ENCODE assay signal across 8 cellular contexts in the genomic region with DNA sequence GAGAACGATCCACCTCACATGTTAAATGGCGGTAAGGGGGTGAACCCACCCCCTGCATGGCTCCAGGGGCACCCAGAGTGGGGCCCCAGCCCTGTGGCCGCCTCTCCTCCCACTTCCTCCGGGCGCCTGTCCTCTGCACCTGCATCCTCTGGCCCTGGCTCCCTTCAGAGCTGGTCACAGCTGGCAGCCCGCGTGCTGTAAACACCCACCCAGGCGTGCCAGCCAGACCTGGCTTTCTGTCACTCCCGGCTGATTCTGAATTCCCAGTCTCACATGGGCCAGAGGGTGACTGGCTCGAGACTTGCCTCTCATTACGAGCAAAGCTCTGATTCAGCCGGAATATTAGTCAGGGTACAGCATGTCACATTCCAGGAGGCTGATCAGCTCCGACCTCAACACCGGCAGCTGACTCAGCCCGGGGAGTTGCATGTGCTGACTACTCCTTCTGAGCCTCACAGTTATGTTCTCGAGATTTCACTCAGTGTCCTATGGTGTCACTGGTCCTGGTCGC.
DNase-seq lines count a peak whose midpoint lies in the region; ATAC-seq and TF ChIP-seq lines count a peak whose summit lies in the region.

No MANE protein-coding gene starts in this region.

- peak; percentile 45 for DNase-seq in A673 (ENCODE audit: low spot score)
- peak; percentile 48 for DNase-seq in SK-MEL-5 (ENCODE audit: low read depth, low spot score)
- peak; percentile 97 for DNase-seq in mesenchymal stem cell
- peak; percentile 99 for DNase-seq in stromal cell of bone marrow (ENCODE audit: low read depth)
- DNase-seq in activated gamma-delta T cell treated with Interleukin-2 at 50 U/mL for 16 hours = no peak

- H4K91ac ChIP-seq in mesenchymal stem cell (ENCODE audit: low read length) = peak overlapping the region; percentile 31

- H3K9me3 ChIP-seq in A673 (ENCODE audit: low read depth, low read length, poor library complexity, severe bottlenecking) (peaks cover 12% of the 10 kb centered on the region), mesenchymal stem cell (ENCODE audit: control insufficient read depth, low read length) (peaks cover 12% of the 10 kb centered on the region)

- BruUV-seq in A673 (replicated peaks; lab: Mats Ljungman, UMichigan) = no TSS peak

- H3K4me3 ChIP-seq in A673 (ENCODE audit: low read depth, low read length, poor library complexity, severe bottlenecking) (no peak overlapping the region), mesenchymal stem cell (ENCODE audit: insufficient read depth in 1 of 2, low read depth in 1 of 2, low read length in 2 of 2) (no peak overlapping the region)

- H3K36me3 ChIP-seq in A673 (ENCODE audit: insufficient read depth, low read length, poor library complexity, severe bottlenecking) (no peaks in the 10 kb centered on the region), mesenchymal stem cell (ENCODE audit: control insufficient read depth in 1 of 2, insufficient read depth in 2 of 2, low read depth in 1 of 2, low read length in 2 of 2) (peaks cover 0 to 3% of the 10 kb centered on the region in 2 experiments)

- peak overlapping the region; percentile 10 for H2BK5ac ChIP-seq in mesenchymal stem cell (ENCODE audit: low read depth, low read length, poor library complexity, severe bottlenecking)

- H2BK15ac ChIP-seq in mesenchymal stem cell (ENCODE audit: low read depth, poor library complexity, severe bottlenecking) = peak overlapping the region; percentile 50

- TF ChIP-seq CTCF in A673 (conservative IDR thresholded peaks at IDR 0.05; ENCODE audit: low read depth, low read length) = no peak

- H3K27me3 Mint-ChIP-seq in dendritic cell treated with granulocyte-macrophage colony-stimulating factor and Interleukin-4, amounts not matched to agents 40 ng/mL and 50 ng/mL, for 4 days = no peaks in the 10 kb centered on the region

- H3K18ac ChIP-seq in mesenchymal stem cell (ENCODE audit: low read depth in 1 of 2, low read length in 2 of 2) = peak overlapping the region in 1 of 2 experiments; percentile 86

- 18% methylated on average over 17 of the region's 17 CpGs for WGBS in mesenchymal stem cell

- no peak overlapping the region for H4K8ac ChIP-seq in mesenchymal stem cell (ENCODE audit: low read length)

- H3K79me1 ChIP-seq in mesenchymal stem cell (replicated peaks; ENCODE audit: low read length, poor library complexity, severe bottlenecking) = no peaks in the 10 kb centered on the region

- H3K27me3 ChIP-seq in A673 (replicated peaks; ENCODE audit: insufficient read depth, low read depth, low read length, poor library complexity) (no peaks in the 10 kb centered on the region), mesenchymal stem cell (ENCODE audit: control insufficient read depth in 1 of 2, insufficient read depth in 1 of 2, low read length in 2 of 2) (peaks cover 0 to 6% of the 10 kb centered on the region in 2 experiments)

- H3K9me3 Mint-ChIP-seq in dendritic cell treated with granulocyte-macrophage colony-stimulating factor and Interleukin-4, amounts not matched to agents 40 ng/mL and 50 ng/mL, for 4 days = peaks cover 11% of the 10 kb centered on the region

- peak overlapping the region in 1 of 2 experiments; percentile 35 for H3K4ac ChIP-seq in mesenchymal stem cell (ENCODE audit: low read depth in 1 of 2, low read length in 2 of 2)

- ATAC-seq in GM21529 (IDR thresholded peaks at IDR 0.05; ENCODE audit: unreplicated experiment) = peak; percentile 40
- no peak for ATAC-seq in GM19328 (IDR thresholded peaks at IDR 0.05; ENCODE audit: unreplicated experiment)

- H3K9ac ChIP-seq in mesenchymal stem cell (ENCODE audit: low read length) = peak overlapping the region; percentile 62

- H2BK120ac ChIP-seq in mesenchymal stem cell (ENCODE audit: low read depth, low read length) = no peak overlapping the region

- H2BK12ac ChIP-seq in mesenchymal stem cell (ENCODE audit: low read length in 2 of 2) = peak overlapping the region in 1 of 2 experiments; percentile 60

- no peak overlapping the region for H3K23ac ChIP-seq in mesenchymal stem cell (ENCODE audit: low read length in 2 of 2)

- H2AFZ ChIP-seq in mesenchymal stem cell (ENCODE audit: low read depth, low read length) = no peak overlapping the region

- in situ Hi-C loops in SK-MEL-5 (cut with HindIII; ENCODE audit: low pct_unique_long_range_greater_than_20kb, low sequenced_read_pairs) = no loop called here

- no peak overlapping the region for H3K27ac ChIP-seq in A673 (ENCODE audit: low read depth, low read length, poor library complexity, severe bottlenecking)
- peak overlapping the region; percentile 89 for H3K27ac ChIP-seq in mesenchymal stem cell (ENCODE audit: low read length, poor library complexity, severe bottlenecking)

- H3K4me2 ChIP-seq in mesenchymal stem cell (ENCODE audit: low read length, poor library complexity, severe bottlenecking) = peak overlapping the region; percentile 31

- H3K14ac ChIP-seq in mesenchymal stem cell (ENCODE audit: low read length in 2 of 2) = no peak overlapping the region

- CTCF ChIA-PET in A673 (lab: Charles Lee) = interaction anchor here (0.6 to 0.7 kb wide), 3 partner anchors 9 to 243 kb away, joined by 3 to 5 read pairs (median 4); no protein-coding TSS in a partner anchor

- H3K4me1 ChIP-seq in A673 (ENCODE audit: insufficient read depth, low read length, poor library complexity, severe bottlenecking) = no peaks in the 10 kb centered on the region
- H3K4me1 ChIP-seq in mesenchymal stem cell (ENCODE audit: control insufficient read depth, insufficient read depth, low read depth, low read length) = peaks cover 30% of the 10 kb centered on the region

- H3K27ac Mint-ChIP-seq in dendritic cell treated with granulocyte-macrophage colony-stimulating factor and Interleukin-4, amounts not matched to agents 40 ng/mL and 50 ng/mL, for 4 days = peak overlapping the region; percentile 83

- H3K4me3 Mint-ChIP-seq in dendritic cell treated with granulocyte-macrophage colony-stimulating factor and Interleukin-4, amounts not matched to agents 40 ng/mL and 50 ng/mL, for 4 days = no peak overlapping the region

- H2AK5ac ChIP-seq in mesenchymal stem cell (ENCODE audit: low read length, severe bottlenecking) = peak overlapping the region; percentile 95

- intact Hi-C loops in A673 (cut with micrococcal nuclease; ENCODE audit: unreplicated experiment) = no loop called here
- intact Hi-C loops in dendritic cell treated with granulocyte-macrophage colony-stimulating factor and Interleukin-4, amounts not matched to agents 40 ng/mL and 50 ng/mL, for 4 days (cut with micrococcal nuclease) = no loop called here

- no peaks in the 10 kb centered on the region for H3K36me3 Mint-ChIP-seq in dendritic cell treated with granulocyte-macrophage colony-stimulating factor and Interleukin-4, amounts not matched to agents 40 ng/mL and 50 ng/mL, for 4 days (ENCODE audit: low read depth)

- H3K4me1 Mint-ChIP-seq in dendritic cell treated with granulocyte-macrophage colony-stimulating factor and Interleukin-4, amounts not matched to agents 40 ng/mL and 50 ng/mL, for 4 days (ENCODE audit: low read depth) = peaks cover 71% of the 10 kb centered on the region

- POLR2A ChIA-PET in A673 (lab: Charles Lee; ENCODE audit: low non-redundant PET) = no interaction called here
